6 cellular contexts compared by ENCODE assay signal in the genomic region with DNA sequence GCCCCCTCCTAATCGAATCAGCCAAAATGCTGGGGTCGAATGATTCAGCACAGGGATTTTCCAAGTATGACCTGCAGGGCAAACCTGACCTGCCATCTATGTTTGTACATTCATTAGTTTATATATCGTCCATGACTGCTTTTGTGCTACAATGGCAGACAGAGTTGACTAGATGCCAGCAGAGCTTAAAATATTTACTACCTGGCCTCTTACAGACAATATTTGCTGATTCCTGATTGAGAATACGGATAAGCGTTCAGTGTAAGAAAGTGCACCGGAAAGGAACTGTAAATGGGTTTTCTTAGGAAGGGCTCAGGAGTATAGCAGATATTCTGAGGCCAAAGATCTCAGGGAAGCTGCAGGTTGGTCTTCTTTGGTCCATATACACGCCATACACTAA. TPM values are rescaled to one million over a fixed set of nuclear protein-coding genes. Genes with fewer than 3 reads are reported as not detected.
"Had no signal": no experiment of that assay in that cellular context is flagged by ENCODE, and none has a peak within 500 bp of the region (broad histone marks: within the 10 kb centered on the region; RNA-seq: fewer than 3 reads in every experiment).

No MANE protein-coding gene starts in this region.

- H3K4me3 ChIP-seq: GM23248 had no signal

- H3K27ac ChIP-seq: GM23248, HL-60 had no signal

- ATAC-seq: HepG2 had no signal

- DNase-seq: GM23248, H9, HCEC 1CT had no signal

- H3K9ac ChIP-seq: GM23248 had no signal

RNA-seq across cellular contexts. Expression of a gene that starts 11.7 kb away (rescaled TPM):
- polyA plus RNA-seq: IgD-negative memory B cell had no signal
